ENCODE assay signal across 8 cellular contexts in the genomic region with DNA sequence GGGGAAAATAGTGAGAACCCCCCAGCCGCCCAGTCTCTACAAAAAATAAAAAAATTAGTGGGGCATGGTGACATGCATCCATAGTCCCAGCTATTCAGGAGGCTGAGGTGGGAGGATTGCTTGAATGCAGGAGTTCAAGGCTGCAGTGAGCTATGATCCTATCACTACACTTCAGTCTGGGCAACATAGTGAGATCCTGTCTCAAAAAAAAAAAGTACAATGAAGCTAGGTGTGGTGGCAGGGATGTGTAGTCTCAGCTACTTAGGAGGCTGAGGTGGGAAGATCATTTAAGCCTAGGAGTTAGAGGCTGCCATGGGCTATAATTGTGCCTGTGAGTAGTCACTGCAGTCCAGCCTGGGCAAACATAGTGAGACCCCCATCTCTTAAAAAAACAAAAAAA.
"Had no signal": no experiment of that assay in that cellular context is flagged by ENCODE, and none has a peak within 500 bp of the region (broad histone marks: within the 10 kb centered on the region; RNA-seq: fewer than 3 reads in every experiment).

No MANE protein-coding gene starts in this region.

- H3K27ac Mint-ChIP-seq: GM23338, HFFc6 had no signal

- ATAC-seq: GM23338 had no signal

- H3K4me3 ChIP-seq: GM23338, K562 had no signal

- H2AFZ ChIP-seq: GM23338 had no signal

- H3K27ac ChIP-seq: HL-60 had no signal

- DNase-seq: H9, HCEC 1CT, HFFc6, IMR-90, KG1 had no signal

- H3K4me3 Mint-ChIP-seq: GM23338, H9, HFFc6 had no signal

- H3K4me2 ChIP-seq: GM23338 had no signal

- H3K9me3 Mint-ChIP-seq: HFFc6 had no signal
